ENCODE assay signal across 8 cellular contexts in genomic region chr3:53161345-53161819, GRCh38. TPM values are rescaled to one million over a fixed set of nuclear protein-coding genes. Genes with fewer than 3 reads are reported as not detected.
DNase-seq lines count a peak whose midpoint lies in the region; ATAC-seq and TF ChIP-seq lines count a peak whose summit lies in the region.

No MANE protein-coding gene starts in this region.

- peaks cover 63% of the 10 kb centered on the region for H3K4me1 Mint-ChIP-seq in activated B cell treated with CpG ODN at 0.5 μM for 24 hours

- peaks cover 13% of the 10 kb centered on the region for H3K36me3 Mint-ChIP-seq in activated B cell treated with CpG ODN at 0.5 μM for 24 hours (ENCODE audit: low read depth)

- CTCF ChIA-PET in activated B cell treated with CpG ODN at 0.5 μM for 24 hours (lab: Charles Lee), result interaction anchor here (0.8 to 4.2 kb wide), 5 partner anchors 9 to 34 kb away, joined by 3 to 30 read pairs (median 4); no protein-coding TSS in a partner anchor

- peak overlapping the region; percentile 86 for H3K4me3 Mint-ChIP-seq in activated B cell treated with CpG ODN at 0.5 μM for 24 hours

- POLR2A ChIA-PET in activated B cell treated with CpG ODN at 0.5 μM for 24 hours (lab: Charles Lee), result interaction anchor here (1.4 to 1.8 kb wide), 8 partner anchors 9 to 36 kb away, joined by 3 to 18 read pairs (median 10); no protein-coding TSS in a partner anchor

- no peaks in the 10 kb centered on the region for H3K36me3 ChIP-seq in prostate gland

- H3K4me1 ChIP-seq in prostate gland (replicated peaks), result peaks cover 34% of the 10 kb centered on the region

- DNase-seq in Right ventricle myocardium inferior (ENCODE audit: missing footprints) (peak; percentile 80), left cardiac atrium (no peak), activated B cell treated with CpG ODN at 0.5 μM for 24 hours (no peak), fibroblast of the aortic adventitia (ENCODE audit: low read depth) (no peak), prostate gland (ENCODE audit: low spot score) (no peak), MV-4-11 (lab: John Stamatoyannopoulos, UW) (no peak), superior temporal gyrus (ENCODE audit: extremely low spot score) (no peak)

- peak overlapping the region; percentile 92 to 95 for H3K27ac ChIP-seq in prostate gland

- peak overlapping the region; percentile 89 for H3K27ac Mint-ChIP-seq in activated B cell treated with CpG ODN at 0.5 μM for 24 hours

- WGBS in prostate gland, result under 1% methylated on average over 42 of the region's 60 CpGs

- no peak for TF ChIP-seq POLR2A in prostate gland (IDR thresholded peaks at IDR 0.05)

- ATAC-seq in Right ventricle myocardium inferior (no peak), left cardiac atrium (no peak), HG03103 (IDR thresholded peaks at IDR 0.05; ENCODE audit: low read depth, unreplicated experiment) (peak; percentile 0), activated B cell treated with CpG ODN at 0.5 μM for 24 hours (ENCODE audit: low read depth) (peak; percentile 2)

- intact Hi-C loops in Right ventricle myocardium inferior (cut with DNase I), result loop anchor here (2.0 kb wide), 1 partner anchor 31 kb away; the partner anchor contains the start of gene RFT1
- intact Hi-C loops in left cardiac atrium (cut with DNase I), result no loop called here
- intact Hi-C loops in activated B cell treated with CpG ODN at 0.5 μM for 24 hours (cut with micrococcal nuclease), result loop anchor here (1.0 to 10.0 kb wide), 2 partner anchors 27 to 627 kb away; partner anchors contain the start of genes NT5DC2 and UQCC5
- intact Hi-C loops in prostate gland (cut with DNase I), result no loop called here

- no peaks in the 10 kb centered on the region for H3K9me3 Mint-ChIP-seq in activated B cell treated with CpG ODN at 0.5 μM for 24 hours

- no peaks in the 10 kb centered on the region for H3K9me3 ChIP-seq in prostate gland

- no peaks in the 10 kb centered on the region for H3K27me3 ChIP-seq in prostate gland (replicated peaks; ENCODE audit: insufficient read depth)

- peak overlapping the region; percentile 83 for H3K4me3 ChIP-seq in fibroblast of the aortic adventitia (ENCODE audit: low read depth, low read length)
- H3K4me3 ChIP-seq in prostate gland, result peak overlapping the region; percentile 97 to 99

- no peak for TF ChIP-seq CTCF in activated B cell treated with CpG ODN at 0.5 μM for 24 hours (IDR thresholded peaks at IDR 0.05)
- no peak for TF ChIP-seq CTCF in fibroblast of the aortic adventitia (IDR thresholded peaks at IDR 0.05; ENCODE audit: insufficient read depth, low read length)
- TF ChIP-seq CTCF in prostate gland (IDR thresholded peaks at IDR 0.05), result no peak

- H3K27me3 Mint-ChIP-seq in activated B cell treated with CpG ODN at 0.5 μM for 24 hours, result no peaks in the 10 kb centered on the region

RNA-seq across cellular contexts. Expression of gene PRKCD, which starts 0.4 kb away (rescaled TPM):
- 16.9 TPM for total RNA-seq in Right ventricle myocardium inferior
- total RNA-seq in left cardiac atrium, result 10 to 100 TPM; 31.3 to 31.5 TPM
- 60.4 and 63.9 TPM in 2 replicates for total RNA-seq in activated B cell treated with CpG ODN at 0.5 μM for 24 hours
- 1.6 and 2.9 TPM in 2 replicates for total RNA-seq in fibroblast of the aortic adventitia (ENCODE audit: low replicate concordance)
- 10 to 100 TPM; 33.4 to 57.9 TPM for total RNA-seq in prostate gland

RNA-seq across cellular contexts. Expression of gene RFT1, which starts 31.1 kb away (rescaled TPM):
- 11.0 TPM for total RNA-seq in Right ventricle myocardium inferior
- total RNA-seq in left cardiac atrium, result 10 to 100 TPM; 11.8 to 12.6 TPM
- 23.6 TPM in 2 replicates for total RNA-seq in activated B cell treated with CpG ODN at 0.5 μM for 24 hours
- 13.9 and 15.4 TPM in 2 replicates for total RNA-seq in fibroblast of the aortic adventitia (ENCODE audit: low replicate concordance)
- 10 to 100 TPM; 10.3 to 31.1 TPM for total RNA-seq in prostate gland

Comparison
In these comparisons a context has a peak if more than half of its experiments do, and no peak if none do; other contexts are left out.
1. intact Hi-C loops: an anchor here in Right ventricle myocardium inferior (2.0 kb wide) and activated B cell treated with CpG ODN at 0.5 μM for 24 hours (1.0 to 10.0 kb wide); none called in left cardiac atrium and prostate gland.
2. ATAC-seq: peak in HG03103 (single experiment) and activated B cell treated with CpG ODN at 0.5 μM for 24 hours (single experiment); none in Right ventricle myocardium inferior (single experiment) and left cardiac atrium (0 of 2).